ENCODE assay signal across 1 cellular context in genomic region chr4:8033776-8034528, GRCh38.
TF ChIP-seq lines count a peak whose summit lies in the region.

No MANE protein-coding gene starts in this region.

TF ChIP-seq in HEK293, 187 proteins besides CTCF, POLR2A, EP300 and RAD21 (continued from another document):
- TF ChIP-seq HIC1 (tag by site-specific recombination; IDR thresholded peaks at IDR 0.05) (peak; percentile 56; the same call in 1 of the 2 replicates), ZFHX2 (tag by site-specific recombination; conservative IDR thresholded peaks at IDR 0.05) (peak; percentile 84)
